18 cellular contexts compared by ENCODE assay signal in genomic region chr1:230237805-230238204, GRCh38.
DNase-seq lines count a peak whose midpoint lies in the region; FAIRE-seq and TF ChIP-seq lines count a peak whose summit lies in the region.
"Had no signal": no experiment of that assay in that cellular context is flagged by ENCODE, and none has a peak within 500 bp of the region (broad histone marks: within the 10 kb centered on the region; RNA-seq: fewer than 3 reads in every experiment).

No MANE protein-coding gene starts in this region.

- no peak overlapping the region for H3K4me3 ChIP-seq in tibial nerve
- H3K4me3 ChIP-seq: BLaER1, GM23338 had no signal

- peak in 1 of 2 donors; percentile 6 for TF ChIP-seq EP300 in tibial nerve (IDR thresholded peaks at IDR 0.05)

- TF ChIP-seq POLR2A in tibial nerve (IDR thresholded peaks at IDR 0.05) = no peak

- H3K27ac ChIP-seq in tibial nerve = peak overlapping the region in 2 of 4 donors; percentile 32 to 36
- H3K27ac ChIP-seq: BLaER1, C4-2B had no signal

- peak; percentile 84 for FAIRE-seq in urothelium cell line (lab: Jason Lieb, UNC)
- FAIRE-seq: G401.6, GM12892 had no signal

- in situ Hi-C loops in SK-MEL-5 (cut with HindIII; ENCODE audit: low pct_unique_long_range_greater_than_20kb, low sequenced_read_pairs) = no loop called here

- H3K9me3 ChIP-seq in tibial nerve = no peaks in the 10 kb centered on the region
- H3K9me3 ChIP-seq: Caco-2 had no signal

- H3K36me3 ChIP-seq in tibial nerve = peaks cover 0 to 47% (median 0%) of the 10 kb centered on the region in 3 donors

- 47 to 59% methylated on average over 5 of the region's 5 CpGs for WGBS in tibial nerve, 2 donors

- no peaks in the 10 kb centered on the region for H3K27me3 ChIP-seq in tibial nerve
- H3K27me3 ChIP-seq: BLaER1 had no signal

- TF ChIP-seq CTCF in tibial nerve (IDR thresholded peaks at IDR 0.05) = no peak

- no peaks in the 10 kb centered on the region for H3K4me1 ChIP-seq in tibial nerve
- H3K4me1 ChIP-seq: Caco-2 had no signal

- DNase-seq in SK-MEL-5 (ENCODE audit: low read depth, low spot score) = peak; percentile 52
- peak; percentile 7 for DNase-seq in islet precursor cell
- DNase-seq in pons (ENCODE audit: low spot score) = peak; percentile 51
- DNase-seq in urothelium cell line (ENCODE audit: low spot score) = no peak
- DNase-seq in tibial nerve (ENCODE audit: low spot score in 2 of 2) = no peak
- DNase-seq in anterior cingulate cortex (lab: John Stamatoyannopoulos, UW) = no peak
- DNase-seq in amniotic stem cell (lab: John Stamatoyannopoulos, UW) = no peak
- DNase-seq: Caco-2; CD4-positive, CD25-positive, alpha-beta regulatory T cell; CD8-positive, alpha-beta T cell; DMS153; DND-41; H9 had no signal

Comparison
In these comparisons a context has a peak if more than half of its experiments do, and no peak if none do; other contexts are left out.
1. DNase-seq: peak in SK-MEL-5 (single experiment), islet precursor cell (single experiment) and pons (single experiment); none in urothelium cell line (single experiment), tibial nerve (0 of 2), anterior cingulate cortex (0 of 58) and amniotic stem cell (single experiment).